ENCODE assay signal across 1 cellular context in genomic region chrX:50036481-50036880, GRCh38.
TF ChIP-seq lines count a peak whose summit lies in the region.

No MANE protein-coding gene starts in this region.

TF ChIP-seq in GM12878, 131 proteins besides CTCF, POLR2A, EP300 and RAD21 (continued from another document):
- TF ChIP-seq ZNF592 (IDR thresholded peaks at IDR 0.05): no peak
- TF ChIP-seq SRF (IDR thresholded peaks at IDR 0.05; ENCODE audit: low read depth in 2 of 2, low read length in 2 of 2): no peak
- TF ChIP-seq FOXM1 (IDR thresholded peaks at IDR 0.05; ENCODE audit: low read depth, low read length): no peak
- no peak for TF ChIP-seq GATAD2B (conservative IDR thresholded peaks at IDR 0.05; ENCODE audit: low read depth)
- no peak for TF ChIP-seq SMAD1 (IDR thresholded peaks at IDR 0.05; ENCODE audit: low read depth, partially characterized antibody)
- no peak for TF ChIP-seq KDM1A (IDR thresholded peaks at IDR 0.05; ENCODE audit: borderline replicate concordance)
